27 cellular contexts compared by ENCODE assay signal in genomic region chr5:132006331-132007120, GRCh38. TPM values are rescaled to one million over a fixed set of nuclear protein-coding genes. Genes with fewer than 3 reads are reported as not detected.
DNase-seq lines count a peak whose midpoint lies in the region; ATAC-seq and TF ChIP-seq lines count a peak whose summit lies in the region.
"Had no signal": no experiment of that assay in that cellular context is flagged by ENCODE, and none has a peak within 500 bp of the region (broad histone marks: within the 10 kb centered on the region; RNA-seq: fewer than 3 reads in every experiment).

No MANE protein-coding gene starts in this region.

- H3K4me3 ChIP-seq in BLaER1, result no peak overlapping the region
- H3K4me3 ChIP-seq in dorsolateral prefrontal cortex, result no peak overlapping the region
- H3K4me3 ChIP-seq in effector memory CD4-positive, alpha-beta T cell (ENCODE audit: insufficient read depth, low read depth, low read length, poor library complexity, severe bottlenecking), result no peak overlapping the region
- H3K4me3 ChIP-seq: BLaER1 treated with 17β-estradiol and CSF1 and Interleukin-3, amounts not matched to agents 10 nM and 100 nM; GM12878; GM23338 had no signal

- no peak for ATAC-seq in HG02759 (IDR thresholded peaks at IDR 0.05; ENCODE audit: unreplicated experiment)
- ATAC-seq: GM23338 had no signal

- no peak overlapping the region for H3K27ac ChIP-seq in BLaER1
- H3K27ac ChIP-seq in angular gyrus (ENCODE audit: low read depth, low read length), result peak overlapping the region; percentile 78
- H3K27ac ChIP-seq in dorsolateral prefrontal cortex, result peak overlapping the region in 55 of 59 donors; percentile 1 to 99 (median 93)
- H3K27ac ChIP-seq in effector memory CD4-positive, alpha-beta T cell (ENCODE audit: insufficient read depth, low read length, poor library complexity, severe bottlenecking), result no peak overlapping the region
- H3K27ac ChIP-seq: BLaER1 treated with 17β-estradiol and CSF1 and Interleukin-3, amounts not matched to agents 10 nM and 100 nM had no signal

- TF ChIP-seq CTCF in dorsolateral prefrontal cortex (IDR thresholded peaks at IDR 0.05 in 54 of 56, conservative IDR thresholded peaks at IDR 0.05 in 2 of 56; ENCODE audit: low read depth in 1 of 56, partially characterized antibody in 56 of 56), result no peak

- H3K4me2 ChIP-seq in BLaER1, result peak overlapping the region; percentile 23; the same call in 1 of the 2 replicates
- H3K4me2 ChIP-seq: GM23338 had no signal

- H4K20me1 ChIP-seq in BLaER1, result peaks cover 16% of the 10 kb centered on the region; the same call in 1 of the 2 replicates

- H3K9me3 ChIP-seq in BLaER1, result no peaks in the 10 kb centered on the region
- H3K9me3 ChIP-seq in effector memory CD4-positive, alpha-beta T cell (ENCODE audit: control insufficient read depth, low read length), result no peaks in the 10 kb centered on the region
- H3K9me3 ChIP-seq: BLaER1 treated with 17β-estradiol and CSF1 and Interleukin-3, amounts not matched to agents 10 nM and 100 nM; Caco-2 had no signal

- intact Hi-C loops in dorsolateral prefrontal cortex (cut with DNase I), result loop anchor here (5.0 to 10.0 kb wide), 7 partner anchors 56 to 842 kb away; partner anchors contain the start of genes FNIP1 (in 2 of the 2), HINT1 (in 1 of the 2), IL3 (in 1 of the 2) and RAPGEF6 (in 1 of the 2)
- intact Hi-C loops in posterior vena cava (cut with DNase I), result loop anchor here in 1 of 2 donors (10.0 kb wide), 1 partner anchor 192 kb away; no protein-coding TSS in a partner anchor

- peaks cover 30% of the 10 kb centered on the region for H3K27me3 ChIP-seq in BLaER1
- H3K27me3 ChIP-seq in dorsolateral prefrontal cortex, result no peaks in the 10 kb centered on the region
- H3K27me3 ChIP-seq in effector memory CD4-positive, alpha-beta T cell (replicated peaks; ENCODE audit: control insufficient read depth, insufficient read depth, low read length, poor library complexity, severe bottlenecking), result peaks cover 7% of the 10 kb centered on the region

- DNase-seq in dorsolateral prefrontal cortex, result peak in 4 of 10 donors; percentile 12 to 43 (median 16)
- peak; percentile 19 for DNase-seq in posterior vena cava (ENCODE audit: low spot score)
- no peak for DNase-seq in NCI-H128 (lab: John Stamatoyannopoulos, UW; ENCODE audit: unreplicated experiment)
- no peak for DNase-seq in SIG-M5 treated with dmso at 0.1 percent for 504 hours (lab: John Stamatoyannopoulos, UW; ENCODE audit: unreplicated experiment)
- DNase-seq in effector memory CD4-positive, alpha-beta T cell, result no peak
- DNase-seq: 8988T; CD4-positive, alpha-beta memory T cell; GDM1; H9; KG1; MM.1S; NCI-H1417; NCI-H1694; NCI-H2081; NCI-H2227 treated with DMSO at 0.1 percent for 48 hours; NCI-H526 treated with DMSO at 0.1 percent for 48 hours; RPMI8226; SHP77 had no signal

- peaks cover 44% of the 10 kb centered on the region for H3K4me1 ChIP-seq in BLaER1
- H3K4me1 ChIP-seq in effector memory CD4-positive, alpha-beta T cell (ENCODE audit: control insufficient read depth, insufficient read depth, low read length, poor library complexity, severe bottlenecking), result peaks cover 24% of the 10 kb centered on the region

- no peaks in the 10 kb centered on the region for H3K36me3 ChIP-seq in BLaER1
- no peaks in the 10 kb centered on the region for H3K36me3 ChIP-seq in effector memory CD4-positive, alpha-beta T cell (ENCODE audit: control insufficient read depth, insufficient read depth, low read length)
- H3K36me3 ChIP-seq: BLaER1 treated with 17β-estradiol and CSF1 and Interleukin-3, amounts not matched to agents 10 nM and 100 nM had no signal

- H3K9ac ChIP-seq in BLaER1, result no peak overlapping the region
- H3K9ac ChIP-seq: BLaER1 treated with 17β-estradiol and CSF1 and Interleukin-3, amounts not matched to agents 10 nM and 100 nM had no signal

RNA-seq across cellular contexts. Expression of gene ACSL6, which starts 4.9 kb away (rescaled TPM):
- total RNA-seq in dorsolateral prefrontal cortex, result 100 to 1,000 TPM; 103 to 296 (median 177) TPM
- under 1 TPM; 0.32 to 0.62 TPM for total RNA-seq in posterior vena cava
- total RNA-seq: GM12878, IMR-90 had no signal

RNA-seq across cellular contexts. Expression of gene IL3, which starts 53.9 kb away (rescaled TPM):
- total RNA-seq in dorsolateral prefrontal cortex (not detected), posterior vena cava (not detected)
- total RNA-seq: Caco-2; CD4-positive, alpha-beta memory T cell; GM12878; GM23338; H9; IMR-90; NCI-H460 had no signal

Comparison
In these comparisons a context has a peak if more than half of its experiments do, and no peak if none do; other contexts are left out.
1. H3K27ac ChIP-seq: peak in angular gyrus (single experiment) and dorsolateral prefrontal cortex (55 of 59); none in BLaER1 (single experiment) and effector memory CD4-positive, alpha-beta T cell (single experiment).
2. RNA of gene ACSL6, which starts 4.9 kb away (total RNA-seq): 103 to 296 TPM in dorsolateral prefrontal cortex; 0.32 to 0.62 TPM in posterior vena cava; every median in the first group is over 10 times any median in the second.